ENCODE assay signal across 1 cellular context in genomic region chr22:17785185-17786184, GRCh38.
TF ChIP-seq lines count a peak whose summit lies in the region.

No MANE protein-coding gene starts in this region.

TF ChIP-seq in H1, 55 proteins besides CTCF, POLR2A, EP300 and RAD21:
- TF ChIP-seq KDM4A (IDR thresholded peaks at IDR 0.05; ENCODE audit: low read depth, low read length, severe bottlenecking) (no peak), FOSL1 (IDR thresholded peaks at IDR 0.05; ENCODE audit: insufficient read depth, low read depth, low read length) (0 out of 2 replicates have a peak, but pooled peaks have one; percentile 24), SIN3A (conservative IDR thresholded peaks at IDR 0.05 in 1 of 2, IDR thresholded peaks at IDR 0.05 in 1 of 2; ENCODE audit: low read depth in 1 of 2, low read length in 2 of 2) (0 out of 4 replicates have a peak, but pooled peaks of 1 of the 2 experiments have one; percentile 27), SP4 (IDR thresholded peaks at IDR 0.05; ENCODE audit: low read length) (no peak), ZNF274 (IDR thresholded peaks at IDR 0.05; ENCODE audit: borderline replicate concordance, extremely low read depth, low read length) (no peak), SIX5 (IDR thresholded peaks at IDR 0.05; ENCODE audit: low read depth, low read length) (no peak), HDAC6 (IDR thresholded peaks at IDR 0.05; ENCODE audit: low read depth, low read length) (no peak), MAX (IDR thresholded peaks at IDR 0.05) (peak; percentile 75), SUZ12 (IDR thresholded peaks at IDR 0.05; ENCODE audit: low read length) (no peak), EGR1 (IDR thresholded peaks at IDR 0.05; ENCODE audit: borderline replicate concordance, low read depth, low read length) (no peak), E2F6 (IDR thresholded peaks at IDR 0.05) (peak; percentile 23; the same call in 1 of the 2 replicates), KDM1A (IDR thresholded peaks at IDR 0.05; ENCODE audit: borderline replicate concordance, low read length) (peak; percentile 44; the same call in 1 of the 2 replicates), POLR2AphosphoS5 (IDR thresholded peaks at IDR 0.05; ENCODE audit: low read depth, low read length) (no peak), JUND (IDR thresholded peaks at IDR 0.05; ENCODE audit: low read length) (no peak), GABPA (IDR thresholded peaks at IDR 0.05; ENCODE audit: borderline replicate concordance, insufficient read depth, low read length) (no peak), PHF8 (conservative IDR thresholded peaks at IDR 0.05; ENCODE audit: low read depth, low read length) (no peak), NANOG (IDR thresholded peaks at IDR 0.05; ENCODE audit: insufficient read depth, low read depth, low read length, poor library complexity, severe bottlenecking) (no peak), RXRA (IDR thresholded peaks at IDR 0.05; ENCODE audit: insufficient read depth, low read depth, low read length) (no peak), MAFK (IDR thresholded peaks at IDR 0.05; ENCODE audit: low read depth, low read length) (no peak), TAF7 (optimal IDR thresholded peaks at IDR 0.05; ENCODE audit: borderline replicate concordance, low read depth, low read length) (no peak), CBX5 (IDR thresholded peaks at IDR 0.05; ENCODE audit: low read depth, low read length) (no peak), ATF3 (IDR thresholded peaks at IDR 0.05; ENCODE audit: insufficient read depth, low read depth, low read length) (no peak), NRF1 (IDR thresholded peaks at IDR 0.05; ENCODE audit: low read depth, low read length) (no peak), YY1 (IDR thresholded peaks at IDR 0.05; ENCODE audit: low read depth, low read length) (no peak), BACH1 (IDR thresholded peaks at IDR 0.05; ENCODE audit: low read length) (0 out of 2 replicates have a peak, but pooled peaks have one; percentile 40), CHD2 (IDR thresholded peaks at IDR 0.05; ENCODE audit: low read length) (no peak), USF2 (IDR thresholded peaks at IDR 0.05; ENCODE audit: low read length) (no peak), SIRT6 (IDR thresholded peaks at IDR 0.05; ENCODE audit: low read length) (no peak), JUN (IDR thresholded peaks at IDR 0.05; ENCODE audit: low read depth, low read length) (no peak), TCF12 (IDR thresholded peaks at IDR 0.05; ENCODE audit: low read depth, low read length) (0 out of 2 replicates have a peak, but pooled peaks have one; percentile 49), CHD1 (IDR thresholded peaks at IDR 0.05; ENCODE audit: low read depth, low read length) (no peak), CHD7 (IDR thresholded peaks at IDR 0.05; ENCODE audit: insufficient replicate concordance, low read length) (no peak), GTF2F1 (IDR thresholded peaks at IDR 0.05; ENCODE audit: borderline replicate concordance, low read depth, low read length) (no peak), SP1 (IDR thresholded peaks at IDR 0.05; ENCODE audit: low read depth, low read length) (no peak), TEAD4 (IDR thresholded peaks at IDR 0.05; ENCODE audit: low read depth, low read length) (no peak), HDAC2 (IDR thresholded peaks at IDR 0.05; ENCODE audit: borderline replicate concordance in 1 of 2, low read depth in 2 of 2, low read length in 2 of 2) (no peak), ATF2 (IDR thresholded peaks at IDR 0.05; ENCODE audit: low read length) (no peak), SRF (IDR thresholded peaks at IDR 0.05; ENCODE audit: low read depth, low read length) (no peak), CREB1 (IDR thresholded peaks at IDR 0.05) (peak; percentile 68), RBBP5 (IDR thresholded peaks at IDR 0.05; ENCODE audit: borderline replicate concordance, low read depth, low read length) (no peak), CEBPB (IDR thresholded peaks at IDR 0.05; ENCODE audit: low read depth, low read length) (no peak), BRCA1 (IDR thresholded peaks at IDR 0.05; ENCODE audit: low read depth, low read length) (no peak), TAF1 (IDR thresholded peaks at IDR 0.05; ENCODE audit: low read depth, low read length) (no peak), SAP30 (IDR thresholded peaks at IDR 0.05; ENCODE audit: insufficient read depth, insufficient replicate concordance, low read length) (no peak), BCL11A (IDR thresholded peaks at IDR 0.05; ENCODE audit: low read depth in 2 of 2, low read length in 2 of 2) (no peak), KDM5A (IDR thresholded peaks at IDR 0.05; ENCODE audit: low read length) (no peak)
